Comparison of ENCODE assay signal across 8 cellular contexts in genomic region chr10:131900350-131901152, GRCh38. TPM values are rescaled to one million over a fixed set of nuclear protein-coding genes. Genes with fewer than 3 reads are reported as not detected.
A peak's percentile ranks its signal among the peaks of the same experiment; 100 is the strongest.
DNase-seq lines count a peak whose midpoint lies in the region; ATAC-seq and TF ChIP-seq lines count a peak whose summit lies in the region.

Gene PPP2R2D (plus strand): TSS chr10:131901008. CDS start chr10:131901149, 141 bp downstream.

- peaks cover 0 to 2% (median 0%) of the 10 kb centered on the region in 11 donors for H3K9me3 Mint-ChIP-seq in naive thymus-derived CD4-positive, alpha-beta T cell
- no peaks in the 10 kb centered on the region for H3K9me3 Mint-ChIP-seq in stimulated activated naive B cell treated with anti-CD40 and anti-IgM and Interleukin-4, amounts not matched to agents 10 μg/mL and 1 μg/mL and 100 μg/mL, for 72 hours

- no peaks in the 10 kb centered on the region for H4K20me1 ChIP-seq in fibroblast of lung (ENCODE audit: control insufficient read depth, extremely low read depth, insufficient read depth, low read length)

- no peak for TF ChIP-seq CTCF in fibroblast of lung (conservative IDR thresholded peaks at IDR 0.05 in 1 of 2, IDR thresholded peaks at IDR 0.05 in 1 of 2; ENCODE audit: low read depth in 1 of 2, low read length in 2 of 2)

- peak within 1 kb of the TSS; percentile 70 for H3K9ac ChIP-seq in fibroblast of lung (ENCODE audit: insufficient read depth, low read length)

- H3K4me2 ChIP-seq in fibroblast of lung (ENCODE audit: extremely low read depth, insufficient read depth, low read length): peak within 1 kb of the TSS; percentile 91

- H3K4me1 ChIP-seq in fibroblast of lung (ENCODE audit: control insufficient read depth, extremely low read depth, insufficient read depth, low read length): peaks cover 3% of the 10 kb centered on the region
- H3K4me1 ChIP-seq in naive thymus-derived CD4-positive, alpha-beta T cell (ENCODE audit: control insufficient read depth in 2 of 2, insufficient read depth in 2 of 2, low read length in 2 of 2): peaks cover 34 to 40% of the 10 kb centered on the region in 2 donors

- H3K4me3 Mint-ChIP-seq in naive thymus-derived CD4-positive, alpha-beta T cell: peak within 1 kb of the TSS; percentile 90 to 95 (median 92)
- H3K4me3 Mint-ChIP-seq in stimulated activated naive B cell treated with anti-CD40 and anti-IgM and Interleukin-4, amounts not matched to agents 10 μg/mL and 1 μg/mL and 100 μg/mL, for 72 hours: peak within 1 kb of the TSS; percentile 84 to 89

- ATAC-seq in GM21737 (IDR thresholded peaks at IDR 0.05; ENCODE audit: unreplicated experiment): peak; percentile 87
- ATAC-seq in naive thymus-derived CD4-positive, alpha-beta T cell: peak; percentile 90
- peak; percentile 87 to 91 for ATAC-seq in stimulated activated naive B cell treated with anti-CD40 and anti-IgM and Interleukin-4, amounts not matched to agents 10 μg/mL and 1 μg/mL and 100 μg/mL, for 72 hours (replicated peaks)

- DNase-seq in DMS79 (lab: John Stamatoyannopoulos, UW) (peak; percentile 56), KG1 (lab: John Stamatoyannopoulos, UW) (peak; percentile 80), RKO (ENCODE audit: low spot score) (peak; percentile 87), fibroblast of lung (ENCODE audit: low read depth in 2 of 2) (peak; percentile 84 to 86)
- peak; percentile 91 to 93 for DNase-seq in activated T-helper 1 cell treated with anti-CD3 and anti-CD28 coated beads, Interleukin-2, amount 50 U/mL, for 16 hours (ENCODE audit: low read depth in 1 of 2, low spot score in 1 of 2)
- DNase-seq in naive thymus-derived CD4-positive, alpha-beta T cell: peak; percentile 95 to 99 (median 97)
- DNase-seq in stimulated activated naive B cell treated with anti-CD40 and anti-IgM and Interleukin-4, amounts not matched to agents 10 μg/mL and 1 μg/mL and 100 μg/mL, for 72 hours: peak; percentile 92

- peak within 1 kb of the TSS; percentile 73 to 83 (median 78) for H3K4me3 ChIP-seq in fibroblast of lung (replicated peaks in 1 of 4; ENCODE audit: control extremely low read depth in 1 of 4, insufficient read depth in 1 of 4, low read depth in 3 of 4, low read length in 4 of 4)
- peak within 1 kb of the TSS; percentile 64 for H3K4me3 ChIP-seq in naive thymus-derived CD4-positive, alpha-beta T cell (ENCODE audit: low read length)

- H3K27ac Mint-ChIP-seq in naive thymus-derived CD4-positive, alpha-beta T cell: peak within 1 kb of the TSS; percentile 86 to 97 (median 93)
- peak within 1 kb of the TSS; percentile 87 for H3K27ac Mint-ChIP-seq in stimulated activated naive B cell treated with anti-CD40 and anti-IgM and Interleukin-4, amounts not matched to agents 10 μg/mL and 1 μg/mL and 100 μg/mL, for 72 hours

- peaks cover 12% of the 10 kb centered on the region for H3K27me3 ChIP-seq in fibroblast of lung (ENCODE audit: control insufficient read depth, insufficient read depth, low read length)
- no peaks in the 10 kb centered on the region for H3K27me3 ChIP-seq in naive thymus-derived CD4-positive, alpha-beta T cell (ENCODE audit: control insufficient read depth in 2 of 2, insufficient read depth in 2 of 2, low read length in 2 of 2)

- POLR2A ChIA-PET in naive thymus-derived CD4-positive, alpha-beta T cell (lab: Charles Lee): interaction anchor here (0.9 to 2.2 kb wide), 9 partner anchors 8 to 83 kb away, joined by 3 to 12 read pairs (median 4); partner anchors contain the start of gene BNIP3

- peaks cover 38% of the 10 kb centered on the region for H3K79me2 ChIP-seq in fibroblast of lung (ENCODE audit: control insufficient read depth, insufficient read depth, low read length)

- CTCF ChIA-PET in naive thymus-derived CD4-positive, alpha-beta T cell (lab: Charles Lee): interaction anchor here (0.7 to 1.6 kb wide), 2 partner anchors 8 to 45 kb away, joined by 3 read pairs; no protein-coding TSS in a partner anchor

- H3K9me3 ChIP-seq in fibroblast of lung (ENCODE audit: control insufficient read depth, insufficient read depth, low read depth, low read length): no peaks in the 10 kb centered on the region
- no peaks in the 10 kb centered on the region for H3K9me3 ChIP-seq in naive thymus-derived CD4-positive, alpha-beta T cell (ENCODE audit: control insufficient read depth in 2 of 3, low read length in 3 of 3)

- intact Hi-C loops in naive thymus-derived CD4-positive, alpha-beta T cell (cut with micrococcal nuclease): loop anchor here (1.0 to 5.0 kb wide), 15 partner anchors 8 to 1789 kb away; partner anchors contain the start of genes INPP5A (in 2 of the 2), LRRC27 (in 2 of the 2), BNIP3 (in 1 of the 2) and STK32C (in 1 of the 2)

- H3K4me1 Mint-ChIP-seq in naive thymus-derived CD4-positive, alpha-beta T cell: peaks cover 30 to 67% (median 61%) of the 10 kb centered on the region in 7 donors
- H3K4me1 Mint-ChIP-seq in stimulated activated naive B cell treated with anti-CD40 and anti-IgM and Interleukin-4, amounts not matched to agents 10 μg/mL and 1 μg/mL and 100 μg/mL, for 72 hours: peaks cover 29 to 42% of the 10 kb centered on the region in 2 donors

- H2AFZ ChIP-seq in fibroblast of lung (ENCODE audit: low read length): peak within 1 kb of the TSS; percentile 92

- H3K36me3 Mint-ChIP-seq in naive thymus-derived CD4-positive, alpha-beta T cell: peaks cover 0 to 8% (median 0%) of the 10 kb centered on the region in 5 donors
- peaks cover 0 to 4% of the 10 kb centered on the region in 2 donors for H3K36me3 Mint-ChIP-seq in stimulated activated naive B cell treated with anti-CD40 and anti-IgM and Interleukin-4, amounts not matched to agents 10 μg/mL and 1 μg/mL and 100 μg/mL, for 72 hours

- peak within 1 kb of the TSS; percentile 73 for H3K27ac ChIP-seq in fibroblast of lung (ENCODE audit: insufficient read depth, low read length)
- H3K27ac ChIP-seq in naive thymus-derived CD4-positive, alpha-beta T cell (ENCODE audit: low read depth, low read length): peak within 1 kb of the TSS; percentile 94

- H3K27me3 Mint-ChIP-seq in naive thymus-derived CD4-positive, alpha-beta T cell: peaks cover 0 to 18% (median 0%) of the 10 kb centered on the region in 5 donors
- peaks cover 14 to 19% of the 10 kb centered on the region in 2 donors for H3K27me3 Mint-ChIP-seq in stimulated activated naive B cell treated with anti-CD40 and anti-IgM and Interleukin-4, amounts not matched to agents 10 μg/mL and 1 μg/mL and 100 μg/mL, for 72 hours

- H3K36me3 ChIP-seq in fibroblast of lung (ENCODE audit: control insufficient read depth, insufficient read depth, low read length): peaks cover 2% of the 10 kb centered on the region
- no peaks in the 10 kb centered on the region for H3K36me3 ChIP-seq in naive thymus-derived CD4-positive, alpha-beta T cell (ENCODE audit: control insufficient read depth in 2 of 3, insufficient read depth in 3 of 3, low read length in 3 of 3)

RNA-seq across cellular contexts. Expression of gene PPP2R2D, which starts in this region (rescaled TPM):
- 22.1 and 23.3 TPM in 2 replicates for total RNA-seq in fibroblast of lung
- polyA plus RNA-seq in fibroblast of lung: 25.4 and 31.6 TPM in 2 replicates
- 20.7 and 26.5 TPM in 2 replicates for polyA plus RNA-seq in fibroblast of lung (2012)
- 16.7 and 35.2 TPM in 2 replicates for polyA minus RNA-seq in fibroblast of lung (ENCODE audit: low replicate concordance)
- 10 to 100 TPM; 37.1 to 61.3 (median 40.1) TPM for total RNA-seq in naive thymus-derived CD4-positive, alpha-beta T cell
- 10 to 100 TPM; 35.0 to 47.4 TPM for polyA plus RNA-seq in naive thymus-derived CD4-positive, alpha-beta T cell

Comparison
In these comparisons a context has a peak if more than half of its experiments do, and no peak if none do; other contexts are left out.
1. Peak in every context shown above with its lines: DNase-seq, ATAC-seq, H3K4me3 ChIP-seq and H3K27ac ChIP-seq.